Comparison of ENCODE assay signal across 32 cellular contexts in the genomic region with DNA sequence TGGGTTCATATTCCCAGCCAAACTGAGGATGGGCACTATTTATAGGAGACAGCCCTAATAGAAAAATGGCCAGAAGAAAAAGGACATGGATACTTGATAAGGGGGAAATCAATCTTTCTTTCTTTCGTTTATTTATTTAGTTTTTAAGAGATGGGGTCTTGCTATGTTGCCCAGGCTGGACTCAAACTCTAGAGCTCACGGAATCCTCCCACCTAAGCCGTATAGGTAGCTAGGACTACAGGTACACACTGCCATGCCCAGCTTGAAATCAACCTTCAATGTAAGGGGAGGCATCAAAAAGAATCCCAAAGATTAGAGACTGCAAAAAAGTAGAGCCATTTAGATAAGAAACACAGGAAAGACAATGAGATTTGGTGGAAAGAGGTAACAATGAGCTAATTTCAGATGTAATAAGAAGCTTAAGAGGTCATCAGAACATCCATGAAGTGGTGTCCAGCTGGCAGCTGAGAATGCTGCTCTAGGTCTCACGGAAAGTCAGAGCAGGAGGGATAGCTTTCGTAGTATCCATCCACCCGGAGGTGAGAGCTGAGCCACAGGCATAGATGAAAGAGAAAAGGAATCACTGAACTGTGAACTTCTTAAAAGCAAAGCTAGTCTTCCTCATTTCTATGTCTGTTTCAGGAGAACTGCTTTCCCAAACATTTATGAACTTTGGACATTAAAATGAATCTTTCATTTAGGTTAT.
"Had no signal": no experiment of that assay in that cellular context is flagged by ENCODE, and none has a peak within 500 bp of the region (broad histone marks: within the 10 kb centered on the region; RNA-seq: fewer than 3 reads in every experiment).

No MANE protein-coding gene starts in this region.

- H3K36me3 ChIP-seq: ascending aorta, cardiac muscle cell, colonic mucosa had no signal

- H3K4me2 ChIP-seq: PC-9 had no signal

- H3K4me3 ChIP-seq: ascending aorta, cardiac muscle cell, colonic mucosa, PC-9 had no signal

- DNase-seq: activated CD4-positive, alpha-beta T cell treated with anti-CD3 and anti-CD28 coated beads for 36 hours; activated CD4-positive, alpha-beta T cell treated with anti-CD3 and anti-CD28 coated beads, Interleukin-2, amount 10 ng/mL, durations not matched to agents 7 days and 5 days; activated CD4-positive, alpha-beta T cell treated with anti-CD3 and anti-CD28 coated beads, Interleukin-2, amount 50 U/mL, for 48 hours; activated CD8-positive, alpha-beta T cell treated with anti-CD3 and anti-CD28 coated beads, Interleukin-2, amount 10 ng/mL, durations not matched to agents 7 days and 5 days; activated gamma-delta T cell; activated naive CD4-positive, alpha-beta T cell treated with Interleukin-2 at 50 U/mL for 16 hours; activated naive CD8-positive, alpha-beta T cell treated with anti-CD3 and anti-CD28 coated beads, Interleukin-2, amount 10 ng/mL, durations not matched to agents 7 days and 5 days; activated T-cell treated with anti-CD3 and anti-CD28 coated beads, Interleukin-2, amount 50 U/mL, for 24 hours; amygdala; colonic mucosa; MM.1S; MV-4-11; NCI-H1092; NCI-H1417; NCI-H146; NCI-H187; NCI-H2029 treated with DMSO at 0.1 percent for 48 hours; NCI-H2107; NCI-H226; NCI-H446 treated with DMSO at 0.1 percent for 48 hours; NCI-H524; NCI-H69; NCI-H82; PC-9; Right ventricle myocardium superior; SW 1271; T-helper 1 cell; T-helper 2 cell; T1000 had no signal

- H3K27ac ChIP-seq: ascending aorta, cardiac muscle cell, colonic mucosa, PC-9 had no signal

- H2AFZ ChIP-seq: PC-9 had no signal

- ATAC-seq: activated CD4-positive, alpha-beta T cell treated with anti-CD3 and anti-CD28 coated beads for 36 hours; activated CD4-positive, CD25-positive, alpha-beta regulatory T cell treated with anti-CD3 and anti-CD28 coated beads, Interleukin-2, amount 50 U/mL, for 24 hours; activated CD8-positive, alpha-beta T cell treated with anti-CD3 and anti-CD28 coated beads, Interleukin-2, amount 10 ng/mL, durations not matched to agents 7 days and 5 days had no signal

- H3K9me3 ChIP-seq: ascending aorta, colonic mucosa had no signal

- H3K4me1 ChIP-seq: ascending aorta, colonic mucosa had no signal

- H3K27me3 ChIP-seq: ascending aorta, cardiac muscle cell, colonic mucosa had no signal
